Comparison of ENCODE assay signal across 8 cellular contexts in the genomic region with DNA sequence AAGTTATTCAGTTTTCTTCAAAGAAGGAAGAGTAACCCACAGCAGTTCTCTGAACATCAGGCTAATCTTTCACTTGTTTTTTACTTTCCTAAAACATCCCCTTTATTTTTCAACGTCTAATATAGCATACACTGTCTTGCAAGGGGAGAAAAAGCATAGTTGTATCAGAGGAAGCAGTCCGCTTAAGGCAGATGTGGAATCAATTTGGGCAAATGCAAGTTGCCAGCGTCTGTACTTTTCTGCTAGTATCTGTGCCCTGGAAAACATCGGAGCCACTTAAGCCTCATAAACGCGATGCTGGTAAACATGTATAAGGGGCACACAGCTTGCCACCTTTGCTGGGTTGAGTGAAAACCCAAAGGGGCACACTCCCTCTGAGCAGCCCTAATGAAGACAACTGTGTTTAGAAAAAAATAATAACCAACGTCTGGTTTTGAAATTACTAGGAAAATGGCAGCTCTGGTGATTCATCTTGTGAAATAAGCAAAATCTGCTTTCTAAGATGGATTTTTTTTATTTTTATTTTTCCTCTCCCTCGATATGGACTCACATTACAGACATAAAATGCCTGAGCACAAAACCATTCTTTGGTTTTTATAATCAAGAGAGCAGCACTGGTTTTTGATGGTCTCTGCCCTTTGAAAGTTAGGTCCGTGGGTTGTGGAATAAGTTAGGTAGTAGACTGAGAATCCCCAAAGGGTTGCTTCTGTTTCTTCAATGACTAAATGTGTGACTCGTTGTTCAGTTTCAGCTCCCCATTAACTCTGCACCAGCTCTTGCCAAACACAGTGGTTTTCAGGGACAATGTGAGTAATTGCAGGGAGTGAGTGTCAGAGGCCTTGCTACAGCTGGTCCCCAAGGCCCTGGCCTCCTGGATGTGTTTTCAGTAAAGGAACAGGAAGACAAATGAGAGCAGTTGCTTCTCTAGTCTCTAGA. TPM values are rescaled to one million over a fixed set of nuclear protein-coding genes. Genes with fewer than 3 reads are reported as not detected.
DNase-seq lines count a peak whose midpoint lies in the region; ATAC-seq and TF ChIP-seq lines count a peak whose summit lies in the region.

No MANE protein-coding gene starts in this region.

- 55% methylated on average over 10 of the region's 10 CpGs for WGBS in prostate gland

- H3K4me3 Mint-ChIP-seq in IgD-negative memory B cell: peak overlapping the region; percentile 3 to 76 (median 68)

- peak; percentile 71 for ATAC-seq in GM21528 (IDR thresholded peaks at IDR 0.05; ENCODE audit: low FRiP score, unreplicated experiment)

- peak overlapping the region in 1 of 3 donors; percentile 80 for H3K27ac Mint-ChIP-seq in IgD-negative memory B cell

- H3K27ac ChIP-seq in prostate gland: no peak overlapping the region

- intact Hi-C loops in prostate gland (cut with DNase I): no loop called here

- in situ Hi-C loops in GM13976 (cut with MboI; ENCODE audit: low sequenced_read_pairs, unreplicated experiment): no loop called here

- H3K36me3 ChIP-seq in endocrine pancreas (ENCODE audit: control insufficient read depth, insufficient read depth, low read length) (no peaks in the 10 kb centered on the region), prostate gland (no peaks in the 10 kb centered on the region)

- peaks cover 4% of the 10 kb centered on the region for H3K27me3 Mint-ChIP-seq in IgD-negative memory B cell

- TF ChIP-seq CTCF in GM13976 (IDR thresholded peaks at IDR 0.05; ENCODE audit: borderline replicate concordance, control extremely low read depth, extremely low read depth, insufficient read depth, missing control alignments) (no peak), prostate gland (IDR thresholded peaks at IDR 0.05) (no peak)

- peaks cover 4% of the 10 kb centered on the region for H3K36me3 Mint-ChIP-seq in IgD-negative memory B cell

- H3K27me3 ChIP-seq in endocrine pancreas (ENCODE audit: control insufficient read depth, insufficient read depth, low read length): no peaks in the 10 kb centered on the region
- no peaks in the 10 kb centered on the region for H3K27me3 ChIP-seq in prostate gland (replicated peaks; ENCODE audit: insufficient read depth)

- H3K4me1 ChIP-seq in endocrine pancreas (ENCODE audit: control insufficient read depth, insufficient read depth, low read length) (no peaks in the 10 kb centered on the region), prostate gland (replicated peaks) (no peaks in the 10 kb centered on the region)

- H3K4me1 Mint-ChIP-seq in IgD-negative memory B cell: peaks cover 8 to 29% (median 17%) of the 10 kb centered on the region in 3 donors

- H3K4me3 ChIP-seq in endocrine pancreas (ENCODE audit: control insufficient read depth, insufficient read depth, low read length): peak overlapping the region; percentile 37
- no peak overlapping the region for H3K4me3 ChIP-seq in prostate gland

- H3K9me3 Mint-ChIP-seq in IgD-negative memory B cell: no peaks in the 10 kb centered on the region

- H3K9ac ChIP-seq in endocrine pancreas (ENCODE audit: control insufficient read depth, insufficient read depth, low read length): no peak overlapping the region

- TF ChIP-seq POLR2A in prostate gland (IDR thresholded peaks at IDR 0.05): no peak

- H3K9me3 ChIP-seq in endocrine pancreas (ENCODE audit: control insufficient read depth, low read length): no peaks in the 10 kb centered on the region
- H3K9me3 ChIP-seq in prostate gland: no peaks in the 10 kb centered on the region

- DNase-seq in GM13976 (ENCODE audit: low spot score) (peak; percentile 61), prostate gland (ENCODE audit: low spot score) (no peak), NCI-H1417 treated with DMSO at 0.1 percent for 48 hours (lab: John Stamatoyannopoulos, UW) (no peak), COLO829 (ENCODE audit: low spot score) (no peak)
- DNase-seq in stimulated activated CD4-positive, alpha-beta T cell treated with anti-CD3 and anti-CD28 coated beads, TNF-alpha, amount 100 ng/mL, for 24 hours (ENCODE audit: low read depth in 3 of 3): peak in 2 of 3 experiments; percentile 22 to 46

RNA-seq across cellular contexts. Expression of a gene that starts 24.5 kb away (rescaled TPM):
- polyA plus RNA-seq in IgD-negative memory B cell: 65.3 TPM
- total RNA-seq in prostate gland: 10 to 100 TPM; 34.7 to 35.7 TPM

Comparison
In these comparisons a context has a peak if more than half of its experiments do, and no peak if none do; other contexts are left out.
1. DNase-seq: peak in GM13976 (single experiment) and stimulated activated CD4-positive, alpha-beta T cell treated with anti-CD3 and anti-CD28 coated beads, TNF-alpha, amount 100 ng/mL, for 24 hours (2 of 3); none in prostate gland (single experiment), NCI-H1417 treated with DMSO at 0.1 percent for 48 hours (single experiment) and COLO829 (single experiment).